ENCODE assay signal across 14 cellular contexts in genomic region chr9:113223963-113224362, GRCh38. TPM values are rescaled to one million over a fixed set of nuclear protein-coding genes. Genes with fewer than 3 reads are reported as not detected.
A peak's percentile ranks its signal among the peaks of the same experiment; 100 is the strongest.
DNase-seq lines count a peak whose midpoint lies in the region; TF ChIP-seq lines count a peak whose summit lies in the region.
"Had no signal": no experiment of that assay in that cellular context is flagged by ENCODE, and none has a peak within 500 bp of the region (broad histone marks: within the 10 kb centered on the region; RNA-seq: fewer than 3 reads in every experiment).

No MANE protein-coding gene starts in this region.

- H4K20me1 ChIP-seq in hepatocyte (ENCODE audit: insufficient read depth, poor library complexity, severe bottlenecking) = peaks cover 3% of the 10 kb centered on the region

- peak overlapping the region; percentile 90 for H3K4me2 ChIP-seq in hepatocyte

- no peak for TF ChIP-seq CTCF in AG10803 (conservative IDR thresholded peaks at IDR 0.05; ENCODE audit: low read length)
- TF ChIP-seq CTCF in astrocyte of the spinal cord (IDR thresholded peaks at IDR 0.05; ENCODE audit: low read depth, low read length) = no peak
- TF ChIP-seq CTCF in hepatocyte (IDR thresholded peaks at IDR 0.05; ENCODE audit: poor library complexity) = no peak

- in situ Hi-C loops in astrocyte of the spinal cord (cut with HindIII; ENCODE audit: low sequenced_read_pairs) = no loop called here

- H3K79me2 ChIP-seq in hepatocyte = peaks cover 75% of the 10 kb centered on the region

- no peaks in the 10 kb centered on the region for H3K9me3 ChIP-seq in hepatocyte (ENCODE audit: low read depth)
- H3K9me3 ChIP-seq: esophagus muscularis mucosa had no signal

- H2AFZ ChIP-seq in hepatocyte = no peak overlapping the region

- DNase-seq in AG10803 (ENCODE audit: low read depth) = peak; percentile 36
- DNase-seq in HCEC 1CT = peak; percentile 87
- DNase-seq in astrocyte of the spinal cord (ENCODE audit: low read depth, low spot score) = peak; percentile 27
- no peak for DNase-seq in hepatocyte (ENCODE audit: low spot score)
- DNase-seq in activated T-cell treated with anti-CD3 and anti-CD28 coated beads, Interleukin-2, amount 50 U/mL, for 1 hour = no peak
- no peak for DNase-seq in Kasumi-1 (lab: John Stamatoyannopoulos, UW)
- DNase-seq in activated CD8-positive, alpha-beta memory T cell treated with anti-CD3 and anti-CD28 coated beads for 24 hours = no peak
- no peak for DNase-seq in GDM1 (lab: John Stamatoyannopoulos, UW)
- DNase-seq: activated T-cell treated with anti-CD3 and anti-CD28 coated beads, Interleukin-2, amount 50 U/mL, for 24 hours; NCI-H1092 treated with DMSO at 0.1 percent for 48 hours; NCI-H2107; occipital lobe; right cardiac atrium had no signal

- 63% methylated on average over 2 of the region's 2 CpGs for WGBS in hepatocyte (ENCODE audit: low lambda C conversion rate, missing lambda C conversion rate)

- no peak overlapping the region for H3K27ac ChIP-seq in hepatocyte
- H3K27ac ChIP-seq: esophagus muscularis mucosa had no signal

- H3K9me2 ChIP-seq in hepatocyte (replicated peaks; ENCODE audit: insufficient read depth) = no peaks in the 10 kb centered on the region

- no peaks in the 10 kb centered on the region for H3K27me3 ChIP-seq in hepatocyte
- H3K27me3 ChIP-seq: esophagus muscularis mucosa had no signal

- H3K4me3 ChIP-seq in AG10803 (ENCODE audit: low read length) = no peak overlapping the region
- H3K4me3 ChIP-seq in astrocyte of the spinal cord (ENCODE audit: low read depth, low read length) = no peak overlapping the region
- no peak overlapping the region for H3K4me3 ChIP-seq in hepatocyte
- H3K4me3 ChIP-seq: esophagus muscularis mucosa had no signal

- H3K36me3 ChIP-seq in hepatocyte (replicated peaks; ENCODE audit: insufficient read depth, low read depth) = no peaks in the 10 kb centered on the region

- peaks cover 19% of the 10 kb centered on the region for H3K4me1 ChIP-seq in hepatocyte (ENCODE audit: insufficient read depth)

RNA-seq across cellular contexts. Expression of gene SLC31A1, which starts 2.6 kb away (rescaled TPM):
- 43.3 TPM in 2 replicates for total RNA-seq in hepatocyte
- 24.5 and 29.7 TPM in 2 replicates for polyA plus RNA-seq in hepatocyte

RNA-seq across cellular contexts. Expression of gene FKBP15, which starts 2.9 kb away (rescaled TPM):
- 13.7 and 17.7 TPM in 2 replicates for total RNA-seq in hepatocyte
- 7.7 and 14.5 TPM in 2 replicates for polyA plus RNA-seq in hepatocyte

RNA-seq across cellular contexts. Expression of gene CDC26, which starts 51.4 kb away (rescaled TPM):
- total RNA-seq in hepatocyte = 39.8 and 45.9 TPM in 2 replicates
- 62.5 and 77.2 TPM in 2 replicates for polyA plus RNA-seq in hepatocyte

RNA-seq across cellular contexts. Expression of gene PRPF4, which starts 51.5 kb away (rescaled TPM):
- 23.4 and 27.3 TPM in 2 replicates for total RNA-seq in hepatocyte
- 24.1 and 28.8 TPM in 2 replicates for polyA plus RNA-seq in hepatocyte

Comparison
In these comparisons a context has a peak if more than half of its experiments do, and no peak if none do; other contexts are left out.
1. DNase-seq: peak in AG10803 (single experiment), HCEC 1CT (single experiment) and astrocyte of the spinal cord (single experiment); none in hepatocyte (single experiment), activated T-cell treated with anti-CD3 and anti-CD28 coated beads, Interleukin-2, amount 50 U/mL, for 1 hour (single experiment), Kasumi-1 (0 of 2), activated CD8-positive, alpha-beta memory T cell treated with anti-CD3 and anti-CD28 coated beads for 24 hours (single experiment) and GDM1 (single experiment).